In genomic region chr6:5323979-5324378, GRCh38 we compare ENCODE assay signal across 2 cellular contexts.
A peak's percentile ranks its signal among the peaks of the same experiment; 100 is the strongest.
TF ChIP-seq lines count a peak whose summit lies in the region.

No MANE protein-coding gene starts in this region.

TF ChIP-seq in HepG2, 621 proteins besides CTCF, POLR2A, EP300 and RAD21 (continued from another document):
- TF ChIP-seq ZNF280D (CRISPR knock-in tag; IDR thresholded peaks at IDR 0.05) (peak; percentile 79), CAMTA2 (CRISPR knock-in tag; IDR thresholded peaks at IDR 0.05; ENCODE audit: borderline replicate concordance) (no peak), ZNF850 (CRISPR knock-in tag; conservative IDR thresholded peaks at IDR 0.05) (peak; percentile 100)

TF ChIP-seq in K562, 482 proteins besides CTCF, POLR2A, EP300 and RAD21 (continued from another document and continues in another):
- no peak for TF ChIP-seq IRF1 (CRISPR knock-in tag; IDR thresholded peaks at IDR 0.05; ENCODE audit: borderline replicate concordance)
- no peak for TF ChIP-seq E2F3 (CRISPR knock-in tag; IDR thresholded peaks at IDR 0.05)
- peak; percentile 75 for TF ChIP-seq CBX1 (IDR thresholded peaks at IDR 0.05; ENCODE audit: low read depth)
- peak; percentile 86 for TF ChIP-seq ZNF280A (IDR thresholded peaks at IDR 0.05; ENCODE audit: low read depth, partially characterized antibody)
- TF ChIP-seq CBX5 (IDR thresholded peaks at IDR 0.05; ENCODE audit: borderline replicate concordance, low read depth), result peak; percentile 89
- no peak for TF ChIP-seq ZNF143 (CRISPR knock-in tag; IDR thresholded peaks at IDR 0.05)
- TF ChIP-seq NFRKB (IDR thresholded peaks at IDR 0.05; ENCODE audit: low read depth), result no peak
- no peak for TF ChIP-seq SFPQ (IDR thresholded peaks at IDR 0.05; ENCODE audit: low read depth, low read length)
- no peak for TF ChIP-seq NFXL1 (CRISPR knock-in tag; IDR thresholded peaks at IDR 0.05)
- TF ChIP-seq SMARCA5 (IDR thresholded peaks at IDR 0.05), result 0 out of 2 replicates have a peak, but pooled peaks have one; percentile 61
- no peak for TF ChIP-seq HMGXB4 (CRISPR knock-in tag; IDR thresholded peaks at IDR 0.05)
- TF ChIP-seq PURB (CRISPR knock-in tag; IDR thresholded peaks at IDR 0.05; ENCODE audit: low read depth), result no peak
- TF ChIP-seq ARID3A (IDR thresholded peaks at IDR 0.05; ENCODE audit: borderline replicate concordance, low read depth, low read length), result no peak
- TF ChIP-seq HNRNPL (IDR thresholded peaks at IDR 0.05; ENCODE audit: low read depth, low read length), result no peak
- TF ChIP-seq HMG20A (CRISPR knock-in tag; conservative IDR thresholded peaks at IDR 0.05), result no peak
- TF ChIP-seq NR2C1 (IDR thresholded peaks at IDR 0.05), result no peak
- TF ChIP-seq NR2C1 (tag; IDR thresholded peaks at IDR 0.05), result no peak
- no peak for TF ChIP-seq RNF2 (IDR thresholded peaks at IDR 0.05)
- no peak for TF ChIP-seq MEIS2 (IDR thresholded peaks at IDR 0.05; ENCODE audit: partially characterized antibody)
- no peak for TF ChIP-seq RBFOX2 (IDR thresholded peaks at IDR 0.05; ENCODE audit: low read depth, low read length)
- TF ChIP-seq RBM25 (IDR thresholded peaks at IDR 0.05; ENCODE audit: low read depth, low read length, severe bottlenecking), result peak; percentile 80
- TF ChIP-seq ZNF146 (CRISPR knock-in tag; IDR thresholded peaks at IDR 0.05; ENCODE audit: unreplicated experiment), result no peak
- no peak for TF ChIP-seq RB1 (IDR thresholded peaks at IDR 0.05; ENCODE audit: low read depth)
- TF ChIP-seq ZNF133 (CRISPR knock-in tag; IDR thresholded peaks at IDR 0.05), result no peak
- no peak for TF ChIP-seq MXD1 (CRISPR knock-in tag; IDR thresholded peaks at IDR 0.05; ENCODE audit: borderline replicate concordance, poor library complexity, severe bottlenecking)
- no peak for TF ChIP-seq BACH1 (tag; IDR thresholded peaks at IDR 0.05)
- TF ChIP-seq PHB (CRISPR knock-in tag; IDR thresholded peaks at IDR 0.05), result no peak
- no peak for TF ChIP-seq ZFPM2 (CRISPR knock-in tag; IDR thresholded peaks at IDR 0.05)
- TF ChIP-seq ZNF668 (CRISPR knock-in tag; IDR thresholded peaks at IDR 0.05), result no peak
- peak; percentile 95 for TF ChIP-seq ZNF280B (CRISPR knock-in tag; IDR thresholded peaks at IDR 0.05)
- TF ChIP-seq ZNF764 (CRISPR knock-in tag; IDR thresholded peaks at IDR 0.05; ENCODE audit: low read depth), result no peak
- TF ChIP-seq ZNF184 (CRISPR knock-in tag; IDR thresholded peaks at IDR 0.05), result peak; percentile 47; the same call in 1 of the 2 replicates
- TF ChIP-seq ZNF707 (CRISPR knock-in tag; conservative IDR thresholded peaks at IDR 0.05), result no peak
- peak; percentile 100 for TF ChIP-seq HLTF (IDR thresholded peaks at IDR 0.05)
- no peak for TF ChIP-seq ZNF77 (CRISPR knock-in tag; IDR thresholded peaks at IDR 0.05)
- TF ChIP-seq NBN (IDR thresholded peaks at IDR 0.05; ENCODE audit: low read depth), result 0 out of 2 replicates have a peak, but pooled peaks have one; percentile 24
- TF ChIP-seq MYC (IDR thresholded peaks at IDR 0.05; ENCODE audit: low read depth, low read length), result no peak
- TF ChIP-seq MYC (CRISPR knock-in tag; IDR thresholded peaks at IDR 0.05; ENCODE audit: borderline replicate concordance, low read depth), result no peak
- no peak for TF ChIP-seq FOXK1 (CRISPR knock-in tag; IDR thresholded peaks at IDR 0.05; ENCODE audit: borderline replicate concordance)
- TF ChIP-seq ZNF449 (CRISPR knock-in tag; IDR thresholded peaks at IDR 0.05), result no peak
- TF ChIP-seq L3MBTL2 (IDR thresholded peaks at IDR 0.05), result no peak
- no peak for TF ChIP-seq ZNF717 (CRISPR knock-in tag; IDR thresholded peaks at IDR 0.05)
- TF ChIP-seq CHD4 (IDR thresholded peaks at IDR 0.05; ENCODE audit: insufficient read depth, insufficient replicate concordance, low read depth, low read length, poor library complexity, severe bottlenecking), result no peak
- no peak for TF ChIP-seq ZNF175 (CRISPR knock-in tag; IDR thresholded peaks at IDR 0.05; ENCODE audit: low read depth)
- no peak for TF ChIP-seq NFE2L1 (tag; IDR thresholded peaks at IDR 0.05; ENCODE audit: borderline replicate concordance, low read depth)
- TF ChIP-seq PCBP1 (IDR thresholded peaks at IDR 0.05; ENCODE audit: low read depth, low read length, poor library complexity, severe bottlenecking), result no peak
- no peak for TF ChIP-seq MED1 (CRISPR knock-in tag; IDR thresholded peaks at IDR 0.05; ENCODE audit: borderline replicate concordance)
- TF ChIP-seq TCF15 (CRISPR knock-in tag; IDR thresholded peaks at IDR 0.05), result no peak
- no peak for TF ChIP-seq CREM (IDR thresholded peaks at IDR 0.05; ENCODE audit: low read depth)
- TF ChIP-seq ZNF224 (CRISPR knock-in tag; IDR thresholded peaks at IDR 0.05), result no peak
- no peak for TF ChIP-seq BCOR (IDR thresholded peaks at IDR 0.05)
- TF ChIP-seq ZNF3 (CRISPR knock-in tag; IDR thresholded peaks at IDR 0.05), result no peak
- TF ChIP-seq ZSCAN32 (CRISPR knock-in tag; IDR thresholded peaks at IDR 0.05), result no peak
- no peak for TF ChIP-seq PRDM10 (IDR thresholded peaks at IDR 0.05; ENCODE audit: partially characterized antibody)
- TF ChIP-seq ZNF699 (CRISPR knock-in tag; IDR thresholded peaks at IDR 0.05; ENCODE audit: insufficient replicate concordance), result no peak
- TF ChIP-seq CBX3 (IDR thresholded peaks at IDR 0.05; ENCODE audit: borderline replicate concordance in 1 of 2, low read length in 2 of 2), result peak in 1 of 2 experiments; percentile 96; a peak in 2 of 3 replicates
